In genomic region chr7:94190599-94191061, GRCh38 we compare ENCODE assay signal across 11 cellular contexts.
A peak's percentile ranks its signal among the peaks of the same experiment; 100 is the strongest.
DNase-seq lines count a peak whose midpoint lies in the region; ATAC-seq and TF ChIP-seq lines count a peak whose summit lies in the region.
"Had no signal": no experiment of that assay in that cellular context is flagged by ENCODE, and none has a peak within 500 bp of the region (broad histone marks: within the 10 kb centered on the region; RNA-seq: fewer than 3 reads in every experiment).

No MANE protein-coding gene starts in this region.

- DNase-seq in AG20443 (ENCODE audit: low spot score) = peak; percentile 77
- DNase-seq in mammary epithelial cell = peak; percentile 66
- DNase-seq in lung microvascular endothelial cell (ENCODE audit: low read depth in 2 of 2) = peak; percentile 38 to 97
- DNase-seq in CD14-positive monocyte (ENCODE audit: low spot score) = no peak
- DNase-seq: left ventricle myocardium inferior had no signal

- no peak overlapping the region for H3K4me3 ChIP-seq in mammary epithelial cell (replicated peaks in 1 of 3; ENCODE audit: insufficient read depth in 1 of 3, low read depth in 2 of 3, low read length in 3 of 3)
- H3K4me3 ChIP-seq: left ventricle myocardium inferior had no signal

- no peak overlapping the region for H3K27ac ChIP-seq in mammary epithelial cell (ENCODE audit: insufficient read depth, low read depth, low read length)
- H3K27ac ChIP-seq: left ventricle myocardium inferior had no signal

- CTCF ChIA-PET in mammary epithelial cell (lab: Charles Lee; ENCODE audit: low non-redundant PET) = no interaction called here

- no peak for ATAC-seq in HG02884 (IDR thresholded peaks at IDR 0.05; ENCODE audit: unreplicated experiment)
- ATAC-seq in GM21825 (IDR thresholded peaks at IDR 0.05; ENCODE audit: unreplicated experiment) = no peak
- no peak for ATAC-seq in HG03108 (IDR thresholded peaks at IDR 0.05; ENCODE audit: unreplicated experiment)
- ATAC-seq: activated T-helper 17 cell treated with anti-CD3 and anti-CD28 coated beads, Interleukin-2, amount 50 U/mL, for 72 hours; sciatic nerve had no signal

- dilution Hi-C loops in mammary epithelial cell (cut with HindIII; ENCODE audit: low sequenced_read_pairs) = no loop called here

- H3K27ac Mint-ChIP-seq in CD14-positive monocyte = no peak overlapping the region
- H3K27ac Mint-ChIP-seq: activated T-helper 17 cell treated with anti-CD3 and anti-CD28 coated beads, Interleukin-2, amount 50 U/mL, for 72 hours had no signal

- no peaks in the 10 kb centered on the region for H3K27me3 ChIP-seq in mammary epithelial cell (ENCODE audit: insufficient read depth, low read length)

- no peaks in the 10 kb centered on the region for H3K4me1 Mint-ChIP-seq in CD14-positive monocyte
- H3K4me1 Mint-ChIP-seq: activated T-helper 17 cell treated with anti-CD3 and anti-CD28 coated beads, Interleukin-2, amount 50 U/mL, for 72 hours had no signal

- H3K36me3 Mint-ChIP-seq in CD14-positive monocyte = no peaks in the 10 kb centered on the region

- H3K27me3 Mint-ChIP-seq in CD14-positive monocyte (ENCODE audit: low read depth in 3 of 3) = no peaks in the 10 kb centered on the region

- H3K4me3 Mint-ChIP-seq in CD14-positive monocyte = no peak overlapping the region
- H3K4me3 Mint-ChIP-seq: activated T-helper 17 cell treated with anti-CD3 and anti-CD28 coated beads, Interleukin-2, amount 50 U/mL, for 72 hours had no signal

- H3K9me3 ChIP-seq in mammary epithelial cell (replicated peaks; ENCODE audit: insufficient read depth, low read length) = no peaks in the 10 kb centered on the region

- H3K4me2 ChIP-seq in mammary epithelial cell (ENCODE audit: insufficient read depth, low read depth, low read length) = no peak overlapping the region

- H3K4me1 ChIP-seq in mammary epithelial cell (ENCODE audit: insufficient read depth, low read length) = peaks cover 3% of the 10 kb centered on the region

- no peaks in the 10 kb centered on the region for H3K79me2 ChIP-seq in mammary epithelial cell (ENCODE audit: insufficient read depth, low read length)

- in situ Hi-C loops in mammary epithelial cell (cut with MboI; ENCODE audit: low sequenced_read_pairs in 2 of 2) = no loop called here

- H4K20me1 ChIP-seq in mammary epithelial cell (ENCODE audit: insufficient read depth, low read length) = no peaks in the 10 kb centered on the region

- no peaks in the 10 kb centered on the region for H3K36me3 ChIP-seq in mammary epithelial cell (ENCODE audit: insufficient read depth, low read length)
- H3K36me3 ChIP-seq: left ventricle myocardium inferior had no signal

- TF ChIP-seq RAD21 in Ishikawa (IDR thresholded peaks at IDR 0.05; ENCODE audit: low read depth) = no peak

- TF ChIP-seq EP300 in Ishikawa (IDR thresholded peaks at IDR 0.05; ENCODE audit: borderline replicate concordance) = no peak

- peaks cover 0 to 17% (median 4%) of the 10 kb centered on the region in 7 donors for H3K9me3 Mint-ChIP-seq in CD14-positive monocyte

- TF ChIP-seq CTCF in mammary epithelial cell (conservative IDR thresholded peaks at IDR 0.05 in 1 of 2, IDR thresholded peaks at IDR 0.05 in 1 of 2; ENCODE audit: extremely low read depth in 1 of 2, insufficient read depth in 1 of 2, low read depth in 1 of 2, low read length in 2 of 2) (no peak), CD14-positive monocyte (IDR thresholded peaks at IDR 0.05) (no peak)

- no peak overlapping the region for H2AFZ ChIP-seq in mammary epithelial cell (ENCODE audit: low read depth, low read length)

- H3K9ac ChIP-seq in mammary epithelial cell (ENCODE audit: insufficient read depth, low read length) = no peak overlapping the region

- no TSS peak for BruUV-seq in mammary epithelial cell (replicated peaks; lab: Mats Ljungman, UMichigan)

- 0% methylated on average over 1 of the region's 1 CpG for WGBS in mammary epithelial cell (ENCODE audit: low coverage, missing lambda C conversion rate)

- intact Hi-C loops in mammary epithelial cell (cut with micrococcal nuclease) (no loop called here), CD14-positive monocyte (cut with micrococcal nuclease) (no loop called here)

TF ChIP-seq in Ishikawa, 13 proteins besides CTCF, POLR2A, EP300 and RAD21:
- TF ChIP-seq ZBTB7A (IDR thresholded peaks at IDR 0.05; ENCODE audit: low read depth) = no peak
- TF ChIP-seq NFIC (IDR thresholded peaks at IDR 0.05) = peak; percentile 40; the same call in 1 of the 2 replicates
